In genomic region chr6:167825759-167826229, GRCh38 we compare ENCODE assay signal across 1 cellular context.
TF ChIP-seq lines count a peak whose summit lies in the region.

No MANE protein-coding gene starts in this region.

TF ChIP-seq in HepG2, 621 proteins besides CTCF, POLR2A, EP300 and RAD21 (continued from another document and continues in another):
- TF ChIP-seq ZHX1 (CRISPR knock-in tag; IDR thresholded peaks at IDR 0.05; ENCODE audit: low read depth) (peak; percentile 45; the same call in 1 of the 2 replicates), ZC3H4 (CRISPR knock-in tag; IDR thresholded peaks at IDR 0.05; ENCODE audit: borderline replicate concordance) (no peak), ZBTB25 (CRISPR knock-in tag; IDR thresholded peaks at IDR 0.05) (no peak), PBX3 (CRISPR knock-in tag; IDR thresholded peaks at IDR 0.05; ENCODE audit: borderline replicate concordance) (no peak), ARID2 (CRISPR knock-in tag; IDR thresholded peaks at IDR 0.05; ENCODE audit: borderline replicate concordance) (no peak; the same call in 1 of the 2 replicates), NAIF1 (CRISPR knock-in tag; IDR thresholded peaks at IDR 0.05; ENCODE audit: borderline replicate concordance) (0 out of 2 replicates have a peak, but pooled peaks have one; percentile 56), RELA (CRISPR knock-in tag; IDR thresholded peaks at IDR 0.05) (no peak), TMF1 (CRISPR knock-in tag; IDR thresholded peaks at IDR 0.05; ENCODE audit: low read depth) (no peak), NFKB2 (CRISPR knock-in tag; IDR thresholded peaks at IDR 0.05; ENCODE audit: borderline replicate concordance) (no peak; the same call in 1 of the 2 replicates), BORCS8-MEF2B (CRISPR knock-in tag; IDR thresholded peaks at IDR 0.05) (peak; percentile 74; the same call in 1 of the 2 replicates), DMTF1 (CRISPR knock-in tag; IDR thresholded peaks at IDR 0.05) (no peak), KDM1A (CRISPR knock-in tag; IDR thresholded peaks at IDR 0.05) (no peak), HDAC6 (IDR thresholded peaks at IDR 0.05; ENCODE audit: low read depth, low read length) (no peak), RFX5 (IDR thresholded peaks at IDR 0.05; ENCODE audit: low read depth, low read length) (no peak), ZKSCAN8 (CRISPR knock-in tag; IDR thresholded peaks at IDR 0.05; ENCODE audit: borderline replicate concordance) (no peak), ZNF30 (CRISPR knock-in tag; IDR thresholded peaks at IDR 0.05) (no peak), CSRNP2 (CRISPR knock-in tag; conservative IDR thresholded peaks at IDR 0.05; ENCODE audit: low read depth) (no peak), CBX1 (IDR thresholded peaks at IDR 0.05; ENCODE audit: low read depth) (no peak), FOXK2 (IDR thresholded peaks at IDR 0.05) (no peak), ELK4 (CRISPR knock-in tag; IDR thresholded peaks at IDR 0.05; ENCODE audit: borderline replicate concordance) (no peak), CAMTA2 (CRISPR knock-in tag; IDR thresholded peaks at IDR 0.05; ENCODE audit: borderline replicate concordance) (no peak), UBTF (CRISPR knock-in tag; IDR thresholded peaks at IDR 0.05) (peak; percentile 58), ZNF224 (CRISPR knock-in tag; IDR thresholded peaks at IDR 0.05) (0 out of 2 replicates have a peak, but pooled peaks have one; percentile 10), GRHL1 (CRISPR knock-in tag; conservative IDR thresholded peaks at IDR 0.05) (no peak), ETV5 (CRISPR knock-in tag; IDR thresholded peaks at IDR 0.05; ENCODE audit: borderline replicate concordance) (no peak), NFAT5 (CRISPR knock-in tag; IDR thresholded peaks at IDR 0.05) (peak; percentile 11; the same call in 1 of the 2 replicates), SRY (CRISPR knock-in tag; IDR thresholded peaks at IDR 0.05) (0 out of 2 replicates have a peak, but pooled peaks have one; percentile 8), ZNF501 (CRISPR knock-in tag; IDR thresholded peaks at IDR 0.05) (peak; percentile 79), ZNF335 (CRISPR knock-in tag; IDR thresholded peaks at IDR 0.05) (no peak), ZNF569 (CRISPR knock-in tag; IDR thresholded peaks at IDR 0.05; ENCODE audit: borderline replicate concordance) (peak; percentile 94; the same call in 1 of the 2 replicates), ZNF550 (CRISPR knock-in tag; IDR thresholded peaks at IDR 0.05; ENCODE audit: borderline replicate concordance) (no peak), TP53 (CRISPR knock-in tag; conservative IDR thresholded peaks at IDR 0.05) (no peak), AGO2 (optimal IDR thresholded peaks at IDR 0.05; ENCODE audit: low read depth, low read length) (peak; percentile 98), THAP8 (CRISPR knock-in tag; IDR thresholded peaks at IDR 0.05; ENCODE audit: borderline replicate concordance) (no peak), GZF1 (CRISPR knock-in tag; IDR thresholded peaks at IDR 0.05) (no peak), ZNF644 (CRISPR knock-in tag; IDR thresholded peaks at IDR 0.05; ENCODE audit: low read depth) (no peak), ZFX (CRISPR knock-in tag; IDR thresholded peaks at IDR 0.05; ENCODE audit: low read depth) (peak; percentile 42; the same call in 1 of the 2 replicates), ZNF883 (CRISPR knock-in tag; IDR thresholded peaks at IDR 0.05; ENCODE audit: not compliant biosample characterization) (no peak), GATA4 (IDR thresholded peaks at IDR 0.05; ENCODE audit: borderline replicate concordance, low read depth) (no peak), CENPT (CRISPR knock-in tag; IDR thresholded peaks at IDR 0.05; ENCODE audit: low read depth) (no peak), NR1H2 (CRISPR knock-in tag; IDR thresholded peaks at IDR 0.05; ENCODE audit: borderline replicate concordance, low read depth) (no peak)
